ENCODE assay signal across 1 cellular context in genomic region chr19:984165-984967, GRCh38.
A peak's percentile ranks its signal among the peaks of the same experiment; 100 is the strongest.
TF ChIP-seq lines count a peak whose summit lies in the region.

TSS of gene WDR18 (plus strand) at chr19:984345. CDS start at chr19:984354, 9 bp downstream.

TF ChIP-seq in HepG2, 621 proteins besides CTCF, POLR2A, EP300 and RAD21 (continued from another document and continues in another):
- TF ChIP-seq, protein P1, sequence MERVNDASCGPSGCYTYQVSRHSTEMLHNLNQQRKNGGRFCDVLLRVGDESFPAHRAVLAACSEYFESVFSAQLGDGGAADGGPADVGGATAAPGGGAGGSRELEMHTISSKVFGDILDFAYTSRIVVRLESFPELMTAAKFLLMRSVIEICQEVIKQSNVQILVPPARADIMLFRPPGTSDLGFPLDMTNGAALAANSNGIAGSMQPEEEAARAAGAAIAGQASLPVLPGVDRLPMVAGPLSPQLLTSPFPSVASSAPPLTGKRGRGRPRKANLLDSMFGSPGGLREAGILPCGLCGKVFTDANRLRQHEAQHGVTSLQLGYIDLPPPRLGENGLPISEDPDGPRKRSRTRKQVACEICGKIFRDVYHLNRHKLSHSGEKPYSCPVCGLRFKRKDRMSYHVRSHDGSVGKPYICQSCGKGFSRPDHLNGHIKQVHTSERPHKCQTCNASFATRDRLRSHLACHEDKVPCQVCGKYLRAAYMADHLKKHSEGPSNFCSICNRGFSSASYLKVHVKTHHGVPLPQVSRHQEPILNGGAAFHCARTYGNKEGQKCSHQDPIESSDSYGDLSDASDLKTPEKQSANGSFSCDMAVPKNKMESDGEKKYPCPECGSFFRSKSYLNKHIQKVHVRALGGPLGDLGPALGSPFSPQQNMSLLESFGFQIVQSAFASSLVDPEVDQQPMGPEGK (CRISPR knock-in tag; IDR thresholded peaks at IDR 0.05) = no peak; the same call in 1 of the 2 replicates
- 0 out of 2 replicates have a peak, but pooled peaks have one; percentile 28 for TF ChIP-seq MEF2D (CRISPR knock-in tag; IDR thresholded peaks at IDR 0.05)
- TF ChIP-seq MXD4 (CRISPR knock-in tag; IDR thresholded peaks at IDR 0.05) = peak; percentile 76; the same call in 1 of the 2 replicates
- TF ChIP-seq ZNF569 (CRISPR knock-in tag; IDR thresholded peaks at IDR 0.05; ENCODE audit: borderline replicate concordance) = no peak
- TF ChIP-seq MYC (CRISPR knock-in tag; IDR thresholded peaks at IDR 0.05; ENCODE audit: borderline replicate concordance) = peak; percentile 92
- TF ChIP-seq SETDB1 (CRISPR knock-in tag; IDR thresholded peaks at IDR 0.05; ENCODE audit: borderline replicate concordance) = no peak
- TF ChIP-seq, protein P2, sequence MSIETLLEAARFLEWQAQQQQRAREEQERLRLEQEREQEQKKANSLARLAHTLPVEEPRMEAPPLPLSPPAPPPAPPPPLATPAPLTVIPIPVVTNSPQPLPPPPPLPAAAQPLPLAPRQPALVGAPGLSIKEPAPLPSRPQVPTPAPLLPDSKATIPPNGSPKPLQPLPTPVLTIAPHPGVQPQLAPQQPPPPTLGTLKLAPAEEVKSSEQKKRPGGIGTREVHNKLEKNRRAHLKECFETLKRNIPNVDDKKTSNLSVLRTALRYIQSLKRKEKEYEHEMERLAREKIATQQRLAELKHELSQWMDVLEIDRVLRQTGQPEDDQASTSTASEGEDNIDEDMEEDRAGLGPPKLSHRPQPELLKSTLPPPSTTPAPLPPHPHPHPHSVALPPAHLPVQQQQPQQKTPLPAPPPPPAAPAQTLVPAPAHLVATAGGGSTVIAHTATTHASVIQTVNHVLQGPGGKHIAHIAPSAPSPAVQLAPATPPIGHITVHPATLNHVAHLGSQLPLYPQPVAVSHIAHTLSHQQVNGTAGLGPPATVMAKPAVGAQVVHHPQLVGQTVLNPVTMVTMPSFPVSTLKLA (IDR thresholded peaks at IDR 0.05) = peak; percentile 66
- no peak for TF ChIP-seq NFE2L2 (IDR thresholded peaks at IDR 0.05; ENCODE audit: low read length)
- peak; percentile 83; the same call in 1 of the 2 replicates for TF ChIP-seq IRF9 (CRISPR knock-in tag; IDR thresholded peaks at IDR 0.05; ENCODE audit: borderline replicate concordance)
- peak; percentile 83; the same call in 1 of the 2 replicates for TF ChIP-seq TAF1 (CRISPR knock-in tag; IDR thresholded peaks at IDR 0.05)
- TF ChIP-seq ZNF335 (CRISPR knock-in tag; IDR thresholded peaks at IDR 0.05) = no peak
- TF ChIP-seq ZNF230 (CRISPR knock-in tag; IDR thresholded peaks at IDR 0.05) = no peak; the same call in 1 of the 2 replicates
- peak; percentile 85 for TF ChIP-seq ZNF543 (CRISPR knock-in tag; IDR thresholded peaks at IDR 0.05)
- TF ChIP-seq ZNF792 (CRISPR knock-in tag; IDR thresholded peaks at IDR 0.05) = peak; percentile 54; the same call in 1 of the 2 replicates
- TF ChIP-seq NFIC (IDR thresholded peaks at IDR 0.05; ENCODE audit: low read length) = no peak
- no peak for TF ChIP-seq PHF5A (CRISPR knock-in tag; IDR thresholded peaks at IDR 0.05; ENCODE audit: low read depth, unreplicated experiment)
- TF ChIP-seq ZSCAN25 (CRISPR knock-in tag; IDR thresholded peaks at IDR 0.05) = no peak; the same call in 1 of the 2 replicates
- TF ChIP-seq UBTF (CRISPR knock-in tag; IDR thresholded peaks at IDR 0.05) = peak; percentile 52
- TF ChIP-seq ZNF17 (CRISPR knock-in tag; IDR thresholded peaks at IDR 0.05) = no peak
- TF ChIP-seq ZNF552 (CRISPR knock-in tag; IDR thresholded peaks at IDR 0.05; ENCODE audit: borderline replicate concordance) = no peak
- peak; percentile 30; the same call in 1 of the 2 replicates for TF ChIP-seq IRF2 (CRISPR knock-in tag; IDR thresholded peaks at IDR 0.05)
- TF ChIP-seq TBX2 (CRISPR knock-in tag; IDR thresholded peaks at IDR 0.05; ENCODE audit: borderline replicate concordance) = peak; percentile 87; the same call in 1 of the 2 replicates
- peak; percentile 83 for TF ChIP-seq DMAP1 (CRISPR knock-in tag; IDR thresholded peaks at IDR 0.05)
- TF ChIP-seq XBP1 (CRISPR knock-in tag; IDR thresholded peaks at IDR 0.05) = no peak
- peak; percentile 53 for TF ChIP-seq ELF1 (CRISPR knock-in tag; IDR thresholded peaks at IDR 0.05)
- TF ChIP-seq KLF13 (CRISPR knock-in tag; IDR thresholded peaks at IDR 0.05) = peak; percentile 88; the same call in 1 of the 2 replicates
- no peak for TF ChIP-seq ZNF83 (CRISPR knock-in tag; IDR thresholded peaks at IDR 0.05; ENCODE audit: borderline replicate concordance)
- peak; percentile 62; the same call in 1 of the 2 replicates for TF ChIP-seq DNMT1 (CRISPR knock-in tag; IDR thresholded peaks at IDR 0.05)
- TF ChIP-seq ARNTL (CRISPR knock-in tag; IDR thresholded peaks at IDR 0.05) = 0 out of 2 replicates have a peak, but pooled peaks have one; percentile 47
- no peak for TF ChIP-seq REL (CRISPR knock-in tag; conservative IDR thresholded peaks at IDR 0.05)
- no peak for TF ChIP-seq ZNF292 (CRISPR knock-in tag; IDR thresholded peaks at IDR 0.05; ENCODE audit: borderline replicate concordance, low read depth)
- peak; percentile 84 for TF ChIP-seq HDAC1 (CRISPR knock-in tag; IDR thresholded peaks at IDR 0.05)
- peak; percentile 67; the same call in 1 of the 2 replicates for TF ChIP-seq GMEB2 (CRISPR knock-in tag; IDR thresholded peaks at IDR 0.05; ENCODE audit: low read depth)
- peak; percentile 31; the same call in 1 of the 2 replicates for TF ChIP-seq NFKBIZ (CRISPR knock-in tag; IDR thresholded peaks at IDR 0.05)
- peak; percentile 49 for TF ChIP-seq CEBPG (CRISPR knock-in tag; IDR thresholded peaks at IDR 0.05)
- 0 out of 2 replicates have a peak, but pooled peaks have one; percentile 66 for TF ChIP-seq ZNF713 (CRISPR knock-in tag; IDR thresholded peaks at IDR 0.05)
- peak; percentile 70 for TF ChIP-seq HDAC2 (CRISPR knock-in tag; IDR thresholded peaks at IDR 0.05)
- no peak for TF ChIP-seq PRPF4 (IDR thresholded peaks at IDR 0.05; ENCODE audit: low read depth, low read length, poor library complexity, severe bottlenecking)
- TF ChIP-seq REXO4 (CRISPR knock-in tag; IDR thresholded peaks at IDR 0.05; ENCODE audit: borderline replicate concordance) = no peak
- TF ChIP-seq NR1H2 (CRISPR knock-in tag; IDR thresholded peaks at IDR 0.05; ENCODE audit: borderline replicate concordance, low read depth) = peak; percentile 31; the same call in 1 of the 2 replicates
- TF ChIP-seq NFE2L1 (CRISPR knock-in tag; IDR thresholded peaks at IDR 0.05; ENCODE audit: borderline replicate concordance) = no peak
- no peak for TF ChIP-seq ZNF34 (CRISPR knock-in tag; IDR thresholded peaks at IDR 0.05; ENCODE audit: borderline replicate concordance)
- peak; percentile 62 for TF ChIP-seq ZNF768 (CRISPR knock-in tag; IDR thresholded peaks at IDR 0.05)
- no peak for TF ChIP-seq ZMYM2 (CRISPR knock-in tag; IDR thresholded peaks at IDR 0.05)
- peak; percentile 72; the same call in 1 of the 2 replicates for TF ChIP-seq ZBTB20 (CRISPR knock-in tag; IDR thresholded peaks at IDR 0.05; ENCODE audit: borderline replicate concordance, low read depth)
- no peak for TF ChIP-seq KLF6 (CRISPR knock-in tag; IDR thresholded peaks at IDR 0.05)
- no peak for TF ChIP-seq TAF15 (IDR thresholded peaks at IDR 0.05; ENCODE audit: low read depth, low read length, poor library complexity, severe bottlenecking)
- TF ChIP-seq HNRNPUL1 (IDR thresholded peaks at IDR 0.05; ENCODE audit: low read depth, low read length) = no peak
- TF ChIP-seq, protein P3, sequence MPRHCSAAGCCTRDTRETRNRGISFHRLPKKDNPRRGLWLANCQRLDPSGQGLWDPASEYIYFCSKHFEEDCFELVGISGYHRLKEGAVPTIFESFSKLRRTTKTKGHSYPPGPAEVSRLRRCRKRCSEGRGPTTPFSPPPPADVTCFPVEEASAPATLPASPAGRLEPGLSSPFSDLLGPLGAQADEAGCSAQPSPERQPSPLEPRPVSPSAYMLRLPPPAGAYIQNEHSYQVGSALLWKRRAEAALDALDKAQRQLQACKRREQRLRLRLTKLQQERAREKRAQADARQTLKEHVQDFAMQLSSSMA (CRISPR knock-in tag; IDR thresholded peaks at IDR 0.05) = peak; percentile 59; the same call in 1 of the 2 replicates
- peak; percentile 20; the same call in 1 of the 2 replicates for TF ChIP-seq SRF (IDR thresholded peaks at IDR 0.05; ENCODE audit: low read depth, low read length)
- 0 out of 2 replicates have a peak, but pooled peaks have one; percentile 33 for TF ChIP-seq ZNF317 (CRISPR knock-in tag; IDR thresholded peaks at IDR 0.05)
- no peak for TF ChIP-seq ZNF280D (CRISPR knock-in tag; IDR thresholded peaks at IDR 0.05)
- no peak for TF ChIP-seq ZKSCAN5 (CRISPR knock-in tag; IDR thresholded peaks at IDR 0.05)
- TF ChIP-seq, protein P4, sequence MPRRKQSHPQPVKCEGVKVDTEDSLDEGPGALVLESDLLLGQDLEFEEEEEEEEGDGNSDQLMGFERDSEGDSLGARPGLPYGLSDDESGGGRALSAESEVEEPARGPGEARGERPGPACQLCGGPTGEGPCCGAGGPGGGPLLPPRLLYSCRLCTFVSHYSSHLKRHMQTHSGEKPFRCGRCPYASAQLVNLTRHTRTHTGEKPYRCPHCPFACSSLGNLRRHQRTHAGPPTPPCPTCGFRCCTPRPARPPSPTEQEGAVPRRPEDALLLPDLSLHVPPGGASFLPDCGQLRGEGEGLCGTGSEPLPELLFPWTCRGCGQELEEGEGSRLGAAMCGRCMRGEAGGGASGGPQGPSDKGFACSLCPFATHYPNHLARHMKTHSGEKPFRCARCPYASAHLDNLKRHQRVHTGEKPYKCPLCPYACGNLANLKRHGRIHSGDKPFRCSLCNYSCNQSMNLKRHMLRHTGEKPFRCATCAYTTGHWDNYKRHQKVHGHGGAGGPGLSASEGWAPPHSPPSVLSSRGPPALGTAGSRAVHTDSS (CRISPR knock-in tag; conservative IDR thresholded peaks at IDR 0.05) = 0 out of 2 replicates have a peak, but pooled peaks have one; percentile 76
- no peak for TF ChIP-seq ZNF7 (CRISPR knock-in tag; IDR thresholded peaks at IDR 0.05)
- peak; percentile 25; the same call in 1 of the 2 replicates for TF ChIP-seq HIC2 (CRISPR knock-in tag; IDR thresholded peaks at IDR 0.05; ENCODE audit: low read depth)
